ENCODE assay signal across 8 cellular contexts in the genomic region with DNA sequence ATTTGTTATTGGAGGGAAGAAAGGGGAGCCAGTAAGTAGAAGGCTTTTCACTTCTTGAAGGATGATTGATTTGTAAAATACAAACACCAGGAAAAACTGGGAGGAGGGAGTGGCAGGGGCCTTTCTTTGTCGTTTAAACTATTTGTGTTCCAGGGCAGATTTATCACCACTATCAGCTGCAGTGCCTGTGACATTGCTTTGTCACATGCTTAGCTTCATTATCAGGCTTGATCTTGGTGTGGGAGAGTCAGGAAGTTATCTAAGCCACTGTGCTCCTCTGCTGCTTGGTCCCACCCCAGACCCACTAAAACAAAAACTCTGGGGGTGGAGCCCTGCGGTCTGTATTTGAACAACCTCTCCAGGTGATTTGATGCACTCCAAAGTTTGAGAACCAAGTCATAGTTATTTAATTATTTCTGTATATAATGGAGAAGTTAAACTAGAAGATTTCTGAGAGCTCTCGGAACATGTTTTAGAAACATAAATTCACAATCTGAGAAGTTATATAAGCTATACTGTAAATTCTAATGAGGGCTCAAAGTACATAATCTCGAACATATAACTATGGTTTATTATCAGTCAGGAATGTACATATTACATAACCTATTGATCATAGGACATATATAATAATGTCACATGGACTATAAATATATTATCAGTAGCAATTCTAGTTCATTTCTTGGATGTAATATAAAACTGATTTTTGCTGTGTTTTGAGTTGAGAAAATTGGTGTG.
DNase-seq lines count a peak whose midpoint lies in the region; ATAC-seq and TF ChIP-seq lines count a peak whose summit lies in the region.

No MANE protein-coding gene starts in this region.

- DNase-seq in T-helper 17 cell (peak; percentile 52 to 70 (median 69)), NCI-H1048 (lab: John Stamatoyannopoulos, UW) (no peak), smooth muscle cell (lab: John Stamatoyannopoulos, UW; ENCODE audit: unreplicated experiment) (no peak), HFFc6 (no peak)
- DNase-seq in activated naive CD8-positive, alpha-beta T cell treated with anti-CD3 and anti-CD28 coated beads, Interleukin-2, amount 50 U/mL, for 24 hours, result peak; percentile 63
- DNase-seq in stimulated activated CD4-positive, alpha-beta T cell treated with anti-CD3 and anti-CD28 coated beads, Interleukin-1b, Interleukin-23, amount 100 ng/mL, for 4 hours (ENCODE audit: low read depth in 2 of 2), result peak; percentile 37 to 55

- H3K9me3 ChIP-seq in T-helper 17 cell (ENCODE audit: control insufficient read depth, low read length, poor library complexity, severe bottlenecking) (no peaks in the 10 kb centered on the region), smooth muscle cell (replicated peaks; ENCODE audit: low read depth) (no peaks in the 10 kb centered on the region)

- no peaks in the 10 kb centered on the region for H3K36me3 ChIP-seq in smooth muscle cell (ENCODE audit: low read depth)

- H3K27me3 ChIP-seq in smooth muscle cell (ENCODE audit: low read depth), result no peaks in the 10 kb centered on the region

- WGBS in smooth muscle cell (ENCODE audit: low lambda C conversion rate), result 61% methylated on average over 4 of the region's 4 CpGs

- no peak for TF ChIP-seq CTCF in smooth muscle cell (IDR thresholded peaks at IDR 0.05; ENCODE audit: borderline replicate concordance, insufficient read depth, poor library complexity, severe bottlenecking)
- TF ChIP-seq CTCF in HFFc6 (IDR thresholded peaks at IDR 0.05), result no peak

- H3K27ac Mint-ChIP-seq in T-helper 17 cell (peak overlapping the region; percentile 95), HFFc6 (no peak overlapping the region)
- H3K27ac Mint-ChIP-seq in activated naive CD8-positive, alpha-beta T cell treated with anti-CD3 and anti-CD28 coated beads, Interleukin-2, amount 50 U/mL, for 24 hours, result peak overlapping the region; percentile 76

- H3K4me2 ChIP-seq in smooth muscle cell, result no peak overlapping the region

- no peak overlapping the region for H3K27ac ChIP-seq in smooth muscle cell (ENCODE audit: low read depth)

- peaks cover 2% of the 10 kb centered on the region for H3K4me1 ChIP-seq in smooth muscle cell (ENCODE audit: low read depth)

- H3K79me2 ChIP-seq in smooth muscle cell (ENCODE audit: low read depth), result no peaks in the 10 kb centered on the region

- no peak overlapping the region for H3K4me3 ChIP-seq in smooth muscle cell

- H3K9me3 Mint-ChIP-seq in activated naive CD8-positive, alpha-beta T cell treated with anti-CD3 and anti-CD28 coated beads, Interleukin-2, amount 50 U/mL, for 24 hours, result peaks cover under 1% of the 10 kb centered on the region
- no peaks in the 10 kb centered on the region for H3K9me3 Mint-ChIP-seq in HFFc6

- no peak overlapping the region for H3K9ac ChIP-seq in smooth muscle cell (ENCODE audit: low read depth)

- H4K20me1 ChIP-seq in smooth muscle cell (ENCODE audit: low read depth), result no peaks in the 10 kb centered on the region

- no peak overlapping the region for H2AFZ ChIP-seq in smooth muscle cell (ENCODE audit: low read depth)

- H3K27me3 Mint-ChIP-seq in T-helper 17 cell (no peaks in the 10 kb centered on the region), HFFc6 (ENCODE audit: insufficient read depth) (no peaks in the 10 kb centered on the region)
- no peaks in the 10 kb centered on the region for H3K27me3 Mint-ChIP-seq in activated naive CD8-positive, alpha-beta T cell treated with anti-CD3 and anti-CD28 coated beads, Interleukin-2, amount 50 U/mL, for 24 hours

- peak overlapping the region; percentile 49 for H3K4me3 Mint-ChIP-seq in T-helper 17 cell
- H3K4me3 Mint-ChIP-seq in activated naive CD8-positive, alpha-beta T cell treated with anti-CD3 and anti-CD28 coated beads, Interleukin-2, amount 50 U/mL, for 24 hours, result peak overlapping the region; percentile 3
- H3K4me3 Mint-ChIP-seq in HFFc6, result no peak overlapping the region

- H3F3A ChIP-seq in smooth muscle cell (ENCODE audit: low read depth), result peaks cover 4% of the 10 kb centered on the region

- peak; percentile 51 for ATAC-seq in GM18907 (IDR thresholded peaks at IDR 0.05; ENCODE audit: unreplicated experiment)
- peak; percentile 90 for ATAC-seq in T-helper 17 cell
- peak; percentile 88 for ATAC-seq in activated naive CD8-positive, alpha-beta T cell treated with anti-CD3 and anti-CD28 coated beads, Interleukin-2, amount 50 U/mL, for 24 hours
- ATAC-seq in HG02973 (IDR thresholded peaks at IDR 0.05; ENCODE audit: unreplicated experiment), result no peak

- H3K4me1 Mint-ChIP-seq in T-helper 17 cell (peaks cover 41% of the 10 kb centered on the region), HFFc6 (ENCODE audit: low read depth) (peaks cover 14% of the 10 kb centered on the region)
- peaks cover 78% of the 10 kb centered on the region for H3K4me1 Mint-ChIP-seq in activated naive CD8-positive, alpha-beta T cell treated with anti-CD3 and anti-CD28 coated beads, Interleukin-2, amount 50 U/mL, for 24 hours

- H3K36me3 Mint-ChIP-seq in T-helper 17 cell (ENCODE audit: low read depth) (peaks cover 2% of the 10 kb centered on the region), HFFc6 (ENCODE audit: low read depth) (no peaks in the 10 kb centered on the region)
- H3K36me3 Mint-ChIP-seq in activated naive CD8-positive, alpha-beta T cell treated with anti-CD3 and anti-CD28 coated beads, Interleukin-2, amount 50 U/mL, for 24 hours (ENCODE audit: low read depth), result peaks cover 18% of the 10 kb centered on the region

Comparison
In these comparisons a context has a peak if more than half of its experiments do, and no peak if none do; other contexts are left out.
1. DNase-seq: peak in T-helper 17 cell (3 of 3), activated naive CD8-positive, alpha-beta T cell treated with anti-CD3 and anti-CD28 coated beads, Interleukin-2, amount 50 U/mL, for 24 hours (single experiment) and stimulated activated CD4-positive, alpha-beta T cell treated with anti-CD3 and anti-CD28 coated beads, Interleukin-1b, Interleukin-23, amount 100 ng/mL, for 4 hours (2 of 2); none in NCI-H1048 (single experiment), smooth muscle cell (single experiment) and HFFc6 (single experiment).